Comparison of ENCODE assay signal across 32 cellular contexts in the genomic region with DNA sequence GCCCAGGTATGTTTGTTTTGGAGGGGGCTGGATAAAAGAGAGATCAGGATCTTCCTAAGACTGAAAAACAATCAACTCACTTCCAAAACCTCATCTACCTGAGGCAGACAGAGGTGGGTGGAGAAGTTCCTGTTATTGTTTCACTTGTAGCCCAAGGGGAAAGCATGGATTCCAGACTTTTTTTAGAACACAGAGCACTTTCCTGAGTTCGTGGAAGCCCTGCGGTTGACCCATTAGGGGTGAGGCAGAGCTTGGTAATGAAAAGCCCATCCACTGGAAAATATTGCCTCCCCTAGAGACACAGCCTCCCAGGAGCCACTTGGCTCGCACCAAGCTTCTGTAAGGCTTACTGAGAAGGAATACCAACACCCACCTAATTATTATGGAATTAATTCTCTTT. TPM values are rescaled to one million over a fixed set of nuclear protein-coding genes. Genes with fewer than 3 reads are reported as not detected.
A peak's percentile ranks its signal among the peaks of the same experiment; 100 is the strongest.
DNase-seq lines count a peak whose midpoint lies in the region; FAIRE-seq and TF ChIP-seq lines count a peak whose summit lies in the region.
"Had no signal": no experiment of that assay in that cellular context is flagged by ENCODE, and none has a peak within 500 bp of the region (broad histone marks: within the 10 kb centered on the region; RNA-seq: fewer than 3 reads in every experiment).

No MANE protein-coding gene starts in this region.

- H3K36me3 ChIP-seq in GM23248 (ENCODE audit: low read depth) = peaks cover 7% of the 10 kb centered on the region; the same call in 1 of the 2 replicates
- H3K36me3 ChIP-seq in astrocyte (ENCODE audit: insufficient read depth, low read length) = peaks cover 4% of the 10 kb centered on the region
- H3K36me3 ChIP-seq in small intestine (ENCODE audit: control insufficient read depth in 2 of 2, insufficient read depth in 2 of 2, low read length in 2 of 2) = no peaks in the 10 kb centered on the region
- H3K36me3 ChIP-seq: BLaER1 treated with 17β-estradiol and CSF1 and Interleukin-3, amounts not matched to agents 10 nM and 100 nM; spleen; transverse colon had no signal

- H3K27ac ChIP-seq in GM23248 (peak overlapping the region; percentile 17; the same call in 1 of the 2 replicates), astrocyte (ENCODE audit: low read depth, low read length) (no peak overlapping the region), layer of hippocampus (ENCODE audit: low read depth, low read length) (peak overlapping the region; percentile 5), skin epidermis (peak overlapping the region in 14 of 21 experiments; percentile 7 to 59 (median 38)), small intestine (ENCODE audit: low read depth in 1 of 2, low read length in 1 of 2) (no peak overlapping the region)
- H3K27ac ChIP-seq: BLaER1 treated with 17β-estradiol and CSF1 and Interleukin-3, amounts not matched to agents 10 nM and 100 nM had no signal

- H3K27me3 ChIP-seq in GM23248 (replicated peaks; ENCODE audit: insufficient read depth) (no peaks in the 10 kb centered on the region), astrocyte (ENCODE audit: insufficient read depth, low read length) (no peaks in the 10 kb centered on the region), layer of hippocampus (ENCODE audit: control insufficient read depth, insufficient read depth, low read length) (no peaks in the 10 kb centered on the region), small intestine (ENCODE audit: control insufficient read depth in 2 of 2, insufficient read depth in 2 of 2, low read length in 2 of 2) (no peaks in the 10 kb centered on the region)
- H3K27me3 ChIP-seq: BLaER1 treated with 17β-estradiol and CSF1 and Interleukin-3, amounts not matched to agents 10 nM and 100 nM; dorsolateral prefrontal cortex; spleen; transverse colon had no signal

- H3K9me3 ChIP-seq in GM23248 (ENCODE audit: low read depth) = no peaks in the 10 kb centered on the region
- H3K9me3 ChIP-seq in astrocyte (ENCODE audit: insufficient read depth, low read depth, low read length) = no peaks in the 10 kb centered on the region
- no peaks in the 10 kb centered on the region for H3K9me3 ChIP-seq in small intestine (ENCODE audit: control insufficient read depth, low read depth)
- H3K9me3 ChIP-seq: BLaER1 treated with 17β-estradiol and CSF1 and Interleukin-3, amounts not matched to agents 10 nM and 100 nM; mucosa of descending colon; SK-N-SH; spleen; transverse colon had no signal

- H2AFZ ChIP-seq in GM23248 = no peak overlapping the region
- no peak overlapping the region for H2AFZ ChIP-seq in astrocyte (ENCODE audit: low read depth, low read length)

- FAIRE-seq in astrocyte (lab: Jason Lieb, UNC) (no peak), small intestine (lab: Jason Lieb, UNC) (no peak)
- FAIRE-seq: endothelial cell of umbilical vein, TTC549 had no signal

- no peak overlapping the region for H3K4me3 Mint-ChIP-seq in astrocyte (ENCODE audit: unreplicated experiment)
- H3K4me3 Mint-ChIP-seq in activated CD4-positive, alpha-beta T cell treated with anti-CD3 and anti-CD28 coated beads, Interleukin-2, amount 10 ng/mL, durations not matched to agents 24 days and 14 days = no peak overlapping the region
- H3K4me3 Mint-ChIP-seq: activated CD8-positive, alpha-beta memory T cell treated with anti-CD3 and anti-CD28 coated beads, Interleukin-2, amount 10 ng/mL, durations not matched to agents 7 days and 5 days; activated T-cell treated with anti-CD3 and anti-CD28 coated beads, Interleukin-2, amount 50 U/mL, for 4 hours; natural killer cell treated with Interleukin-12 subunit alpha and Interleukin-12 subunit beta and Interleukin-15 and Interleukin-18, amount 100 ng/mL, for 72 hours; stimulated activated naive CD8-positive, alpha-beta T cell treated with anti-CD3 and anti-CD28 coated beads, Interleukin-15, Interleukin-2, amounts not matched to agents 100 ng/mL and 50 ng/mL, for 24 hours; T-helper 17 cell had no signal

- no peaks in the 10 kb centered on the region for H3K9me2 ChIP-seq in GM23248 (ENCODE audit: insufficient read depth)
- H3K9me2 ChIP-seq: SK-N-SH had no signal

- no peak overlapping the region for H3K9ac ChIP-seq in GM23248
- no peak overlapping the region for H3K9ac ChIP-seq in astrocyte (ENCODE audit: low read length)
- H3K9ac ChIP-seq: BLaER1 treated with 17β-estradiol and CSF1 and Interleukin-3, amounts not matched to agents 10 nM and 100 nM; SK-N-SH had no signal

- DNase-seq in GM23248 (peak; percentile 36), astrocyte (ENCODE audit: low read depth) (peak; percentile 16), small intestine (no peak), NCI-H226 (no peak)
- DNase-seq in activated CD4-positive, alpha-beta T cell treated with anti-CD3 and anti-CD28 coated beads, Interleukin-2, amount 10 ng/mL, durations not matched to agents 24 days and 14 days = no peak
- DNase-seq: activated CD4-positive, alpha-beta T cell treated with anti-CD3 and anti-CD28 coated beads, Interleukin-2, amount 50 U/mL, for 4 hours; activated CD4-positive, CD25-positive, alpha-beta regulatory T cell; activated CD8-positive, alpha-beta memory T cell treated with anti-CD3 and anti-CD28 coated beads, Interleukin-2, amount 10 ng/mL, durations not matched to agents 7 days and 5 days; activated gamma-delta T cell treated with Interleukin-2 at 50 U/mL for 16 hours; activated T-cell treated with anti-CD3 and anti-CD28 coated beads, Interleukin-2, amount 50 U/mL, for 4 hours; COR-L47; dorsolateral prefrontal cortex; HCEC 1CT; Karpas-422; mucosa of descending colon; NCI-H1417; NCI-H2029; NCI-H524 treated with DMSO at 0.1 percent for 48 hours; occipital lobe; OCI-M1; SK-N-SH; spleen; stimulated activated CD4-positive, alpha-beta T cell treated with anti-CD3 and anti-CD28 coated beads, Interleukin-2, amount 100 ng/mL, for 24 hours; T-helper 17 cell; transverse colon had no signal

- H3K4me2 ChIP-seq in GM23248 (ENCODE audit: unreplicated experiment) (no peak overlapping the region), astrocyte (ENCODE audit: low read length) (no peak overlapping the region)
- H3K4me2 ChIP-seq: SK-N-SH had no signal

- in situ Hi-C loops in GM23248 (cut with MboI) = no loop called here

- peaks cover 17% of the 10 kb centered on the region for H3F3A ChIP-seq in GM23248 (ENCODE audit: insufficient read depth)

- H4K20me1 ChIP-seq in GM23248 (ENCODE audit: insufficient read depth) (no peaks in the 10 kb centered on the region), astrocyte (ENCODE audit: insufficient read depth, low read length) (no peaks in the 10 kb centered on the region)
- H4K20me1 ChIP-seq: BLaER1 treated with 17β-estradiol and CSF1 and Interleukin-3, amounts not matched to agents 10 nM and 100 nM had no signal

- peaks cover 12% of the 10 kb centered on the region for H3K36me3 Mint-ChIP-seq in astrocyte (ENCODE audit: low read depth, unreplicated experiment)
- H3K36me3 Mint-ChIP-seq in activated CD4-positive, alpha-beta T cell treated with anti-CD3 and anti-CD28 coated beads, Interleukin-2, amount 10 ng/mL, durations not matched to agents 24 days and 14 days (ENCODE audit: low read depth) = peaks cover 1% of the 10 kb centered on the region

- peaks cover 2% of the 10 kb centered on the region for H3K27me3 Mint-ChIP-seq in astrocyte (ENCODE audit: low read depth, unreplicated experiment)
- peaks cover 4% of the 10 kb centered on the region for H3K27me3 Mint-ChIP-seq in activated CD4-positive, alpha-beta T cell treated with anti-CD3 and anti-CD28 coated beads, Interleukin-2, amount 10 ng/mL, durations not matched to agents 24 days and 14 days
- H3K27me3 Mint-ChIP-seq: activated CD8-positive, alpha-beta memory T cell treated with anti-CD3 and anti-CD28 coated beads, Interleukin-2, amount 10 ng/mL, durations not matched to agents 7 days and 5 days; natural killer cell treated with Interleukin-12 subunit alpha and Interleukin-12 subunit beta and Interleukin-15 and Interleukin-18, amount 100 ng/mL, for 72 hours; stimulated activated naive CD8-positive, alpha-beta T cell treated with anti-CD3 and anti-CD28 coated beads, Interleukin-15, Interleukin-2, amounts not matched to agents 100 ng/mL and 50 ng/mL, for 24 hours; T-helper 17 cell had no signal

- intact Hi-C loops in activated CD4-positive, alpha-beta T cell treated with anti-CD3 and anti-CD28 coated beads, Interleukin-2, amount 10 ng/mL, durations not matched to agents 24 days and 14 days (cut with micrococcal nuclease) = no loop called here

- H3K79me2 ChIP-seq in GM23248 (ENCODE audit: insufficient read depth) (peaks cover 18% of the 10 kb centered on the region), astrocyte (ENCODE audit: insufficient read depth, low read length) (peaks cover 9% of the 10 kb centered on the region)

- TF ChIP-seq CTCF in astrocyte (IDR thresholded peaks at IDR 0.05; ENCODE audit: insufficient read depth, low read depth, low read length) = no peak

- H3K4me1 Mint-ChIP-seq in astrocyte (ENCODE audit: low read depth, unreplicated experiment) = peaks cover 12% of the 10 kb centered on the region
- peaks cover 16% of the 10 kb centered on the region for H3K4me1 Mint-ChIP-seq in activated CD4-positive, alpha-beta T cell treated with anti-CD3 and anti-CD28 coated beads, Interleukin-2, amount 10 ng/mL, durations not matched to agents 24 days and 14 days

- WGBS in GM23248 (ENCODE audit: low coverage in 1 of 2, low lambda C conversion rate in 2 of 2, missing lambda C conversion rate in 2 of 2), 2 experiments = 20 to 35% methylated on average over 3 of the region's 3 CpGs
- WGBS in small intestine, 3 donors = 62 to 89% (median 80%) methylated on average over 3 of the region's 3 CpGs

- H3K27ac Mint-ChIP-seq in astrocyte (ENCODE audit: unreplicated experiment) = no peak overlapping the region
- no peak overlapping the region for H3K27ac Mint-ChIP-seq in activated CD4-positive, alpha-beta T cell treated with anti-CD3 and anti-CD28 coated beads, Interleukin-2, amount 10 ng/mL, durations not matched to agents 24 days and 14 days
- H3K27ac Mint-ChIP-seq: activated CD8-positive, alpha-beta memory T cell treated with anti-CD3 and anti-CD28 coated beads, Interleukin-2, amount 10 ng/mL, durations not matched to agents 7 days and 5 days; natural killer cell treated with Interleukin-12 subunit alpha and Interleukin-12 subunit beta and Interleukin-15 and Interleukin-18, amount 100 ng/mL, for 72 hours; stimulated activated naive CD8-positive, alpha-beta T cell treated with anti-CD3 and anti-CD28 coated beads, Interleukin-15, Interleukin-2, amounts not matched to agents 100 ng/mL and 50 ng/mL, for 24 hours; T-helper 17 cell had no signal

- peaks cover 2% of the 10 kb centered on the region for H3K9me3 Mint-ChIP-seq in astrocyte (ENCODE audit: unreplicated experiment)
- H3K9me3 Mint-ChIP-seq in activated CD4-positive, alpha-beta T cell treated with anti-CD3 and anti-CD28 coated beads, Interleukin-2, amount 10 ng/mL, durations not matched to agents 24 days and 14 days = no peaks in the 10 kb centered on the region
- H3K9me3 Mint-ChIP-seq: stimulated activated naive CD8-positive, alpha-beta T cell treated with anti-CD3 and anti-CD28 coated beads, Interleukin-15, Interleukin-2, amounts not matched to agents 100 ng/mL and 50 ng/mL, for 24 hours had no signal

- H3K4me3 ChIP-seq in GM23248 (no peak overlapping the region), astrocyte (ENCODE audit: insufficient read depth, low read depth, low read length) (no peak overlapping the region), skin epidermis (no peak overlapping the region), small intestine (ENCODE audit: low read depth in 1 of 2, low read length in 2 of 2) (no peak overlapping the region)
- H3K4me3 ChIP-seq: BLaER1 treated with 17β-estradiol and CSF1 and Interleukin-3, amounts not matched to agents 10 nM and 100 nM; dorsolateral prefrontal cortex; mucosa of descending colon; spleen; transverse colon had no signal

- H3K4me1 ChIP-seq in GM23248 (ENCODE audit: insufficient read depth) (peaks cover 10% of the 10 kb centered on the region), astrocyte (ENCODE audit: insufficient read depth, low read length) (peaks cover 21% of the 10 kb centered on the region), small intestine (ENCODE audit: control insufficient read depth in 2 of 2, insufficient read depth in 1 of 2, low read depth in 1 of 2, low read length in 1 of 2) (peaks cover 0 to 3% of the 10 kb centered on the region in 2 donors)

RNA-seq across cellular contexts. Expression of a gene that starts 4.0 kb away (rescaled TPM):
- 97.5 and 131 TPM in 2 replicates for total RNA-seq in GM23248 (2014; rRNA removed; shearing (Covaris generic))
- 71.3 and 77.8 TPM in 2 replicates for polyA plus RNA-seq in GM23248 (2016; fragmentation: Nextera tagmentation; extraction: Ambion mirVana)
- total RNA-seq in astrocyte = 56.3 and 57.9 TPM in 2 replicates
- 64.0 and 64.4 TPM in 2 replicates for total RNA-seq in activated CD4-positive, alpha-beta T cell treated with anti-CD3 and anti-CD28 coated beads, Interleukin-2, amount 10 ng/mL, durations not matched to agents 24 days and 14 days
- polyA plus RNA-seq in small intestine = 10 to 100 TPM; 55.5 to 72.2 (median 58.9) TPM

RNA-seq across cellular contexts. Expression of a gene that starts 31.1 kb away (rescaled TPM):
- not detected in 2 replicates for total RNA-seq in GM23248 (2014; rRNA removed; shearing (Covaris generic))
- not detected in 2 replicates for polyA plus RNA-seq in GM23248 (2016; fragmentation: Nextera tagmentation; extraction: Ambion mirVana)
- not detected in 2 replicates for total RNA-seq in astrocyte
- not detected in 2 replicates for total RNA-seq in activated CD4-positive, alpha-beta T cell treated with anti-CD3 and anti-CD28 coated beads, Interleukin-2, amount 10 ng/mL, durations not matched to agents 24 days and 14 days
- under 1 TPM in 1 of 3 donors, not detected in 2; 0.06 TPM for polyA plus RNA-seq in small intestine
- total RNA-seq: activated CD8-positive, alpha-beta memory T cell treated with anti-CD3 and anti-CD28 coated beads, Interleukin-2, amount 10 ng/mL, durations not matched to agents 7 days and 5 days; activated T-cell treated with anti-CD3 and anti-CD28 coated beads, Interleukin-2, amount 50 U/mL, for 4 hours; mucosa of descending colon; natural killer cell treated with Interleukin-12 subunit alpha and Interleukin-12 subunit beta and Interleukin-15 and Interleukin-18, amount 100 ng/mL, for 72 hours; spleen; T-helper 17 cell had no signal

RNA-seq across cellular contexts. Expression of a gene that starts 55.2 kb away (rescaled TPM):
- 234 and 247 TPM in 2 replicates for total RNA-seq in GM23248 (2014; rRNA removed; shearing (Covaris generic))
- polyA plus RNA-seq in GM23248 (2016; fragmentation: Nextera tagmentation; extraction: Ambion mirVana) (67.3 and 68.7 TPM in 2 replicates), small intestine (10 to 100 TPM; 12.3 to 18.1 (median 15.3) TPM)
- total RNA-seq in astrocyte = 42.9 and 56.5 TPM in 2 replicates
- total RNA-seq in activated CD4-positive, alpha-beta T cell treated with anti-CD3 and anti-CD28 coated beads, Interleukin-2, amount 10 ng/mL, durations not matched to agents 24 days and 14 days = not detected in 2 replicates
- total RNA-seq: activated CD8-positive, alpha-beta memory T cell treated with anti-CD3 and anti-CD28 coated beads, Interleukin-2, amount 10 ng/mL, durations not matched to agents 7 days and 5 days; T-helper 17 cell had no signal

Comparison
In these comparisons a context has a peak if more than half of its experiments do, and no peak if none do; other contexts are left out.
1. DNase-seq: peak in GM23248 (single experiment) and astrocyte (single experiment); none in activated CD4-positive, alpha-beta T cell treated with anti-CD3 and anti-CD28 coated beads, Interleukin-2, amount 10 ng/mL, durations not matched to agents 24 days and 14 days (single experiment), small intestine (single experiment) and NCI-H226 (single experiment).
2. H3K27ac ChIP-seq: peak in GM23248 (single experiment), layer of hippocampus (single experiment) and skin epidermis (14 of 21); none in astrocyte (single experiment) and small intestine (0 of 2).
3. RNA of a gene that starts 55.2 kb away (total RNA-seq): 234 to 247 TPM in GM23248 and 42.9 to 56.5 TPM in astrocyte; not detected in activated CD4-positive, alpha-beta T cell treated with anti-CD3 and anti-CD28 coated beads, Interleukin-2, amount 10 ng/mL, durations not matched to agents 24 days and 14 days; every median in the first group is over 10 times any median in the second.